ENCODE assay signal across 7 cellular contexts in the genomic region with DNA sequence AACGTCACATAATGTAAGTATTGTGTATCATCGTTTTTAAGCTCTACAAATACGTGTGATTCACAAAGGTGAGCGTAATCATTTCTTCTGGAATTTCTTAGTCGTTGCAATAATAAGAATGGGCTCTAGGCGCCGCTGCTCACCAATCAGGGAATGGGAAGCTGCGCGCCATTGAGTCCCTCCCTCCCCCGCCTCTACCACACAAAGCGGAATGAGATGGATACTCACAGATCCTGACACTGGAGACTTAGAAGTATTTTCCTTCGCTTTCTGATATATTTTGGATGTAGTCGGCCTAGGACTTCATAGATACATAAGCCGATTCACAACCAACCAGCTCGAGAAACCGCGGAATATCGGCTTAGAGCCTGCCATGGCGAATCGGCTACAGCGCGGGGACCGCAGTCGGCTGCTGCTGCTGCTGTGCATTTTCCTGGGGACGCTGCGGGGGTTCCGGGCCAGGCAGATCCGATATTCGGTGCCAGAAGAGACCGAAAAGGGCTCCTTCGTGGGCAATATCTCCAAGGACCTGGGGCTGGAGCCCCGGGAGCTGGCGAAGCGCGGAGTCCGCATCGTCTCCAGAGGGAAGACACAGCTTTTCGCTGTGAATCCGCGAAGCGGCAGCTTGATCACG. TPM values are rescaled to one million over a fixed set of nuclear protein-coding genes. Genes with fewer than 3 reads are reported as not detected.
DNase-seq lines count a peak whose midpoint lies in the region; ATAC-seq lines count a peak whose summit lies in the region.

A gene (plus strand): TSS at position 197 of the 634 bp plus-strand sequence. CDS start 177 bp downstream, at position 374.

- peaks cover 3% of the 10 kb centered on the region; the same call in 1 of the 2 replicates for H3K36me3 ChIP-seq in HUES6 (ENCODE audit: control insufficient read depth, insufficient read depth, low read length)

- H3K4me1 ChIP-seq in HUES6 (ENCODE audit: control insufficient read depth, insufficient read depth, low read length), result no peaks in the 10 kb centered on the region
- H3K4me1 ChIP-seq in right cardiac atrium (ENCODE audit: control insufficient read depth, insufficient read depth, low read length), result peaks cover 2% of the 10 kb centered on the region

- 13% methylated on average over 42 of the region's 42 CpGs for WGBS in right cardiac atrium

- peak; percentile 37 for ATAC-seq in GM18520 (IDR thresholded peaks at IDR 0.05; ENCODE audit: unreplicated experiment)
- ATAC-seq in activated naive CD4-positive, alpha-beta T cell treated with anti-CD3 and anti-CD28 coated beads, Interleukin-2, amount 50 U/mL, for 72 hours, result peak; percentile 45 to 56
- peak in 1 of 2 donors; percentile 39 for ATAC-seq in right cardiac atrium
- ATAC-seq in GM19324 (IDR thresholded peaks at IDR 0.05; ENCODE audit: low FRiP score, unreplicated experiment), result no peak

- H3K4me3 ChIP-seq in HUES6 (ENCODE audit: low read depth, low read length), result peak within 1 kb of the TSS; percentile 68
- peak within 1 kb of the TSS; percentile 49 for H3K4me3 ChIP-seq in right cardiac atrium (ENCODE audit: low read length)

- H3K27ac Mint-ChIP-seq in activated naive CD4-positive, alpha-beta T cell treated with anti-CD3 and anti-CD28 coated beads, Interleukin-2, amount 50 U/mL, for 72 hours, result peak within 1 kb of the TSS in 1 of 2 donors; percentile 77

- intact Hi-C loops in right cardiac atrium (cut with DNase I), result loop anchor here in 2 of 4 donors (10.0 kb wide), 2 partner anchors 46 to 104 kb away; a partner anchor contains a TSS

- H3K9me3 ChIP-seq in HUES6 (ENCODE audit: control insufficient read depth, insufficient read depth, low read depth, low read length), result peaks cover 52% of the 10 kb centered on the region
- H3K9me3 ChIP-seq in right cardiac atrium (ENCODE audit: control insufficient read depth, low read length), result peaks cover 16% of the 10 kb centered on the region

- DNase-seq in activated naive CD4-positive, alpha-beta T cell treated with anti-CD3 and anti-CD28 coated beads, Interleukin-2, amount 50 U/mL, for 72 hours (ENCODE audit: low spot score in 2 of 2), result peak in 1 of 2 donors; percentile 71
- DNase-seq in right cardiac atrium (peak in 1 of 3 donors; percentile 56), HPDE6-E6E7 (ENCODE audit: extremely low spot score) (no peak)
- DNase-seq in stimulated activated CD4-positive, alpha-beta T cell treated with anti-CD3 and anti-CD28 coated beads, Interleukin-12 subunit alpha, Interleukin-12 subunit beta, amount 100 ng/mL, for 48 hours (ENCODE audit: low read depth in 2 of 3, low spot score in 1 of 3), result peak in 2 of 3 donors; percentile 36 to 53

- peaks cover 22% of the 10 kb centered on the region for H3K27me3 ChIP-seq in HUES6 (ENCODE audit: control insufficient read depth, insufficient read depth, low read length)
- no peaks in the 10 kb centered on the region for H3K27me3 ChIP-seq in right cardiac atrium (ENCODE audit: control insufficient read depth, insufficient read depth)

- H3K27ac ChIP-seq in HUES6 (ENCODE audit: low read depth, low read length) (no peak within 1 kb of the TSS), right cardiac atrium (ENCODE audit: low read length) (no peak within 1 kb of the TSS)

- peak within 1 kb of the TSS; percentile 47 for H3K9ac ChIP-seq in HUES6 (ENCODE audit: low read length)

- H3K36me3 Mint-ChIP-seq in activated naive CD4-positive, alpha-beta T cell treated with anti-CD3 and anti-CD28 coated beads, Interleukin-2, amount 50 U/mL, for 72 hours, result peaks cover 52 to 65% of the 10 kb centered on the region in 2 donors

- peaks cover 25 to 32% of the 10 kb centered on the region in 2 donors for H3K9me3 Mint-ChIP-seq in activated naive CD4-positive, alpha-beta T cell treated with anti-CD3 and anti-CD28 coated beads, Interleukin-2, amount 50 U/mL, for 72 hours

RNA-seq across cellular contexts. Expression of the gene that starts here (rescaled TPM):
- under 1 TPM; 0.09 to 0.14 TPM for total RNA-seq in activated naive CD4-positive, alpha-beta T cell treated with anti-CD3 and anti-CD28 coated beads, Interleukin-2, amount 50 U/mL, for 72 hours
- 1 to 10 TPM; 3.1 to 4.2 (median 3.6) TPM for total RNA-seq in right cardiac atrium
- 2.2 TPM for polyA plus RNA-seq in right cardiac atrium

Comparison
In these comparisons a context has a peak if more than half of its experiments do, and no peak if none do; other contexts are left out.
1. Peak in ATAC-seq in activated naive CD4-positive, alpha-beta T cell treated with anti-CD3 and anti-CD28 coated beads, Interleukin-2, amount 50 U/mL, for 72 hours; RNA of the gene not detected or under 1 TPM.